Comparison of ENCODE assay signal across 8 cellular contexts in genomic region chr10:112374724-112375541, GRCh38. TPM values are rescaled to one million over a fixed set of nuclear protein-coding genes. Genes with fewer than 3 reads are reported as not detected.
DNase-seq lines count a peak whose midpoint lies in the region; ATAC-seq, FAIRE-seq and TF ChIP-seq lines count a peak whose summit lies in the region.

No MANE protein-coding gene starts in this region.

- POLR2A ChIA-PET in IMR-90 (lab: Charles Lee; ENCODE audit: unreplicated experiment): no interaction called here

- H2BK15ac ChIP-seq in IMR-90 (ENCODE audit: low read depth, low read length): no peak overlapping the region

- intact Hi-C loops in IMR-90 (cut with micrococcal nuclease) (no loop called here), right lobe of liver (cut with DNase I) (no loop called here)
- intact Hi-C loops in activated naive CD4-positive, alpha-beta T cell treated with anti-CD3 and anti-CD28 coated beads for 36 hours (cut with micrococcal nuclease): loop anchor here (5.0 kb wide), 2 partner anchors 157 to 577 kb away; partner anchors contain the start of gene TCF7L2

- no peaks in the 10 kb centered on the region for H3K27me3 Mint-ChIP-seq in activated naive CD4-positive, alpha-beta T cell treated with anti-CD3 and anti-CD28 coated beads for 36 hours (ENCODE audit: low read depth)
- peaks cover 2% of the 10 kb centered on the region for H3K27me3 Mint-ChIP-seq in mesothelial cell of epicardium (ENCODE audit: low read depth)

- TF ChIP-seq RAD21 in IMR-90 (IDR thresholded peaks at IDR 0.05; ENCODE audit: low read length): no peak

- dilution Hi-C loops in IMR-90 (cut with HindIII; ENCODE audit: low sequenced_read_pairs, unreplicated experiment): no loop called here

- H3K4me1 ChIP-seq in IMR-90 (ENCODE audit: control insufficient read depth, insufficient read depth, low read length) (peaks cover 16% of the 10 kb centered on the region), right lobe of liver (peaks cover 0 to 55% (median 11%) of the 10 kb centered on the region in 4 donors)

- peak overlapping the region; percentile 99 for H3K27ac Mint-ChIP-seq in activated naive CD4-positive, alpha-beta T cell treated with anti-CD3 and anti-CD28 coated beads for 36 hours
- no peak overlapping the region for H3K27ac Mint-ChIP-seq in mesothelial cell of epicardium

- peaks cover 10% of the 10 kb centered on the region; the same call in 1 of the 2 replicates for H3K9me1 ChIP-seq in IMR-90 (ENCODE audit: insufficient read depth, low read length)

- H3K9me3 ChIP-seq in IMR-90 (ENCODE audit: control insufficient read depth, insufficient read depth, low read length) (no peaks in the 10 kb centered on the region), right lobe of liver (no peaks in the 10 kb centered on the region)

- peak overlapping the region; percentile 70; the same call in 1 of the 2 replicates for H4K91ac ChIP-seq in IMR-90 (ENCODE audit: insufficient read depth, low read depth, low read length)

- H3K14ac ChIP-seq in IMR-90 (replicated peaks; ENCODE audit: low read depth, low read length): no peak overlapping the region

- peaks cover 9% of the 10 kb centered on the region for H3K36me3 Mint-ChIP-seq in activated naive CD4-positive, alpha-beta T cell treated with anti-CD3 and anti-CD28 coated beads for 36 hours (ENCODE audit: low read depth)
- no peaks in the 10 kb centered on the region for H3K36me3 Mint-ChIP-seq in mesothelial cell of epicardium

- BruUV-seq in IMR-90 (replicated peaks; lab: Mats Ljungman, UMichigan): no TSS peak

- TF ChIP-seq POLR2A in IMR-90 (IDR thresholded peaks at IDR 0.05; ENCODE audit: low read depth, low read length): no peak
- no peak for TF ChIP-seq POLR2A in right lobe of liver (IDR thresholded peaks at IDR 0.05)

- H3K4me1 Mint-ChIP-seq in activated naive CD4-positive, alpha-beta T cell treated with anti-CD3 and anti-CD28 coated beads for 36 hours (ENCODE audit: low read depth): peaks cover 45% of the 10 kb centered on the region
- no peaks in the 10 kb centered on the region for H3K4me1 Mint-ChIP-seq in mesothelial cell of epicardium

- DNase-seq in Daoy (ENCODE audit: low read depth) (peak; percentile 35), GM20000 (ENCODE audit: low spot score) (peak; percentile 68), IMR-90 (no peak), right lobe of liver (no peak), mesothelial cell of epicardium (ENCODE audit: low spot score in 2 of 2, unreplicated experiment in 2 of 2) (no peak), NCI-H1930 (lab: John Stamatoyannopoulos, UW) (no peak), D721Med (ENCODE audit: insufficient read length, low spot score) (no peak)
- DNase-seq in activated naive CD4-positive, alpha-beta T cell treated with anti-CD3 and anti-CD28 coated beads for 36 hours: peak; percentile 46

- 57% methylated on average over 3 of the region's 8 CpGs; no CpG with 5 or more reads in 1 of the 2 experiments for WGBS in IMR-90 (ENCODE audit: extremely low coverage in 2 of 2, insufficient read length in 1 of 2), 2 experiments
- 7% methylated on average over 8 of the region's 8 CpGs for WGBS in right lobe of liver (ENCODE audit: insufficient coverage, low coverage, low lambda C conversion rate, missing lambda C conversion rate)

- peak overlapping the region; percentile 83 for H4K5ac ChIP-seq in IMR-90 (ENCODE audit: low read depth, low read length)

- H3K4me3 Mint-ChIP-seq in activated naive CD4-positive, alpha-beta T cell treated with anti-CD3 and anti-CD28 coated beads for 36 hours: peak overlapping the region; percentile 97
- no peak overlapping the region for H3K4me3 Mint-ChIP-seq in mesothelial cell of epicardium

- H4K20me1 ChIP-seq in IMR-90 (ENCODE audit: insufficient read depth, low read length): no peaks in the 10 kb centered on the region

- peak overlapping the region; percentile 20 for H2BK5ac ChIP-seq in IMR-90 (ENCODE audit: low read depth, low read length, poor library complexity, severe bottlenecking)

- no peak overlapping the region for H2AK5ac ChIP-seq in IMR-90 (ENCODE audit: low read depth, low read length)

- peak overlapping the region; percentile 97 for H2AFZ ChIP-seq in IMR-90 (replicated peaks; ENCODE audit: low read length, poor library complexity)

- H3K9me3 Mint-ChIP-seq in activated naive CD4-positive, alpha-beta T cell treated with anti-CD3 and anti-CD28 coated beads for 36 hours: no peaks in the 10 kb centered on the region
- H3K9me3 Mint-ChIP-seq in mesothelial cell of epicardium: peaks cover 4% of the 10 kb centered on the region

- in situ Hi-C loops in IMR-90 (cut with MboI; ENCODE audit: low sequenced_read_pairs): no loop called here

- no peak overlapping the region for H3K23ac ChIP-seq in IMR-90 (ENCODE audit: low read depth, low read length)

- no peak overlapping the region; the same call in 1 of the 2 replicates for H3K27ac ChIP-seq in IMR-90 (ENCODE audit: insufficient read depth, low read length)
- peak overlapping the region; percentile 79 to 95 (median 86) for H3K27ac ChIP-seq in right lobe of liver

- H3K4me2 ChIP-seq in IMR-90 (ENCODE audit: low read depth, low read length): no peak overlapping the region

- H2BK20ac ChIP-seq in IMR-90 (ENCODE audit: low read depth, low read length): peak overlapping the region; percentile 57

- no peak overlapping the region for H3K18ac ChIP-seq in IMR-90 (ENCODE audit: low read depth, low read length)

- H3K79me1 ChIP-seq in IMR-90 (ENCODE audit: low read depth in 1 of 2, low read length in 2 of 2): no peaks in the 10 kb centered on the region

- H3K56ac ChIP-seq in IMR-90 (ENCODE audit: extremely low read depth, insufficient read depth, low read length): no peak overlapping the region

- TF ChIP-seq CTCF in GM20000 (IDR thresholded peaks at IDR 0.05; ENCODE audit: extremely low read depth, missing control alignments): no peak
- no peak for TF ChIP-seq CTCF in IMR-90 (conservative IDR thresholded peaks at IDR 0.05; ENCODE audit: low read depth, low read length)
- no peak for TF ChIP-seq CTCF in right lobe of liver (IDR thresholded peaks at IDR 0.05)
- TF ChIP-seq CTCF in mesothelial cell of epicardium (IDR thresholded peaks at IDR 0.05; ENCODE audit: unreplicated experiment): no peak
- TF ChIP-seq CTCF in D721Med (IDR thresholded peaks at IDR 0.05; ENCODE audit: insufficient read depth, missing control alignments): no peak

- peak overlapping the region; percentile 90 to 94; a peak in 3 of 4 replicates for H4K8ac ChIP-seq in IMR-90 (ENCODE audit: low read depth in 2 of 2, low read length in 2 of 2)

- H3K9ac ChIP-seq in IMR-90 (ENCODE audit: low read depth, low read length): no peak overlapping the region

- no peak for FAIRE-seq in D721Med (lab: Jason Lieb, UNC)

- H3K4me3 ChIP-seq in IMR-90 (ENCODE audit: insufficient read depth, low read depth, low read length): no peak overlapping the region
- peak overlapping the region; percentile 54 to 62 (median 58) for H3K4me3 ChIP-seq in right lobe of liver

- H3K27me3 ChIP-seq in IMR-90 (ENCODE audit: control insufficient read depth, insufficient read depth, low read length): no peaks in the 10 kb centered on the region
- H3K27me3 ChIP-seq in right lobe of liver: no peaks in the 10 kb centered on the region

- CTCF ChIA-PET in IMR-90 (lab: Yijun Ruan, JAX): no interaction called here
- CTCF ChIA-PET in activated naive CD4-positive, alpha-beta T cell treated with anti-CD3 and anti-CD28 coated beads for 36 hours (lab: Charles Lee): interaction anchor here (0.5 to 1.7 kb wide), 16 partner anchors 9 to 130 kb away, joined by 3 to 8 read pairs (median 4); no protein-coding TSS in a partner anchor

- no peaks in the 10 kb centered on the region for H3K36me3 ChIP-seq in IMR-90 (ENCODE audit: control insufficient read depth, insufficient read depth, low read length)
- no peaks in the 10 kb centered on the region for H3K36me3 ChIP-seq in right lobe of liver

- H3K4ac ChIP-seq in IMR-90 (ENCODE audit: low read depth, low read length): peak overlapping the region; percentile 3; the same call in 1 of the 2 replicates

- peak overlapping the region; percentile 15 for H2AK9ac ChIP-seq in IMR-90 (replicated peaks; ENCODE audit: low read depth, low read length, poor library complexity)

- peak; percentile 24; the same call in 1 of the 2 replicates for ATAC-seq in IMR-90 (ENCODE audit: low read depth)
- peak; percentile 9 to 47 (median 18) for ATAC-seq in right lobe of liver

- H2BK120ac ChIP-seq in IMR-90 (ENCODE audit: low read depth, low read length): peak overlapping the region; percentile 47; the same call in 1 of the 2 replicates

TF ChIP-seq in IMR-90, 13 proteins besides CTCF, POLR2A, EP300 and RAD21:
- TF ChIP-seq SMC3 (IDR thresholded peaks at IDR 0.05; ENCODE audit: low read depth, low read length) (no peak), RCOR1 (IDR thresholded peaks at IDR 0.05; ENCODE audit: insufficient replicate concordance, low read length) (no peak), MXI1 (IDR thresholded peaks at IDR 0.05; ENCODE audit: borderline replicate concordance, low read depth, low read length) (no peak), MAZ (IDR thresholded peaks at IDR 0.05; ENCODE audit: borderline replicate concordance, low read depth, low read length) (no peak)

RNA-seq across cellular contexts. Expression of gene ACSL5, which starts 1.0 kb away (rescaled TPM):
- 16.1 and 18.3 TPM in 2 replicates for total RNA-seq in Daoy (2014; rRNA removed; shearing (Covaris generic))
- total RNA-seq in IMR-90 (2012; rRNA removed) (1.1 and 1.3 TPM in 2 replicates), right lobe of liver (10 to 100 TPM; 35.1 to 92.4 (median 73.8) TPM), mesothelial cell of epicardium (0.41 to 0.53 TPM in 2 of 3 replicates, not detected in the other)
- 0.86 and 0.87 TPM in 2 replicates for polyA plus RNA-seq in IMR-90 (2012; rRNA removed)
- polyA plus RNA-seq in IMR-90 (2012; cell fraction: cytosol; rRNA removed): 0.31 and 0.43 TPM in 2 replicates
- 0.59 and 3.7 TPM in 2 replicates for polyA plus RNA-seq in IMR-90 (2012; cell fraction: nucleus; rRNA removed; ENCODE audit: low replicate concordance)
- 10 to 100 TPM; 22.1 to 22.9 TPM for total RNA-seq in activated naive CD4-positive, alpha-beta T cell treated with anti-CD3 and anti-CD28 coated beads for 36 hours

Comparison
In these comparisons a context has a peak if more than half of its experiments do, and no peak if none do; other contexts are left out.
1. DNase-seq: peak in Daoy (single experiment), GM20000 (single experiment) and activated naive CD4-positive, alpha-beta T cell treated with anti-CD3 and anti-CD28 coated beads for 36 hours (single experiment); none in IMR-90 (single experiment), right lobe of liver (0 of 3), mesothelial cell of epicardium (0 of 2), NCI-H1930 (0 of 2) and D721Med (single experiment).